Comparison of ENCODE assay signal across 4 cellular contexts in the genomic region with DNA sequence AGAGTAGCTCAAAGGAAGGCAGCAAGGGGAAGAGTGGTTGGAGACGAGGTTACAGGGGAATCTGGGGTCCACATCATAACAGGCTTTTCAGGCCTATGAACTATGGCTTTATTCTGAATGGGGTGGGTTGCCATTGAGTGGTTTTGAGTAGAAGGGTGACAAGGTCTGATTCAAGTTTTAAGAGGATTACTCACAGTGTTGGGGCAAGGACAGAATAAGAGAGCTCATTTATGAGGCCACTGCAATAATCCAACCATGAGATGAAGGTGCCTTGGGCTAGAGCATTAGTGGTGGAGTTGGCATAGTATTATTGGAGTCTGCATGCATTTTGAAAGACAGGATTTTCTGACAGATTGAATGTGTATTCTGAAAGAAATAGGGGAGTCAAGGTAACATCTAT.
"Had no signal": no experiment of that assay in that cellular context is flagged by ENCODE, and none has a peak within 500 bp of the region (broad histone marks: within the 10 kb centered on the region; RNA-seq: fewer than 3 reads in every experiment).

No MANE protein-coding gene starts in this region.

- H3K4me2 ChIP-seq: GM23338 had no signal

- H3K4me3 ChIP-seq: GM23338 had no signal

- DNase-seq: H9, HCEC 1CT, IMR-90 had no signal

- H2AFZ ChIP-seq: GM23338 had no signal

- ATAC-seq: GM23338 had no signal
